In the genomic region with DNA sequence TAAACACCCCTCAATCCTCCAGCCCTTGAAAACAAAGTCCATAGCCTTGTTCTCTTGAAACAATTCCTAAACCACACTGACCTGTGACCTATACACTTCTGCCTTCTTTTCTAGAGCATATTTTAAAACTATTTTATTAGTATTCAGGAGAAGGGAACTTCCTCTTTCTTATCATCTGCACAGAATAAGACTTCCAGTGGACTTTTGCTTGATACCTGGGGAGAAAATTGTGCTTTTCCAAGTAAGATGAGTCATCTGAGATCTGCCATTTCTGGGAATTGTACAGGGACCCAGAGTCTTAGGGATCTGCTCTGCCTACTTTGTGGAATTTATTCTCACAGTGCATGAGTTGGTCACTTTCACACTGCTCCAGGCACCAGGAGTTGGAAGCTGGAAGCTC, we compare ENCODE assay signal across 1 cellular context.
TF ChIP-seq lines count a peak whose summit lies in the region.

No MANE protein-coding gene starts in this region.

TF ChIP-seq in GM23338, 12 proteins besides CTCF, POLR2A, EP300 and RAD21 (continued from another document):
- TF ChIP-seq, protein P1, sequence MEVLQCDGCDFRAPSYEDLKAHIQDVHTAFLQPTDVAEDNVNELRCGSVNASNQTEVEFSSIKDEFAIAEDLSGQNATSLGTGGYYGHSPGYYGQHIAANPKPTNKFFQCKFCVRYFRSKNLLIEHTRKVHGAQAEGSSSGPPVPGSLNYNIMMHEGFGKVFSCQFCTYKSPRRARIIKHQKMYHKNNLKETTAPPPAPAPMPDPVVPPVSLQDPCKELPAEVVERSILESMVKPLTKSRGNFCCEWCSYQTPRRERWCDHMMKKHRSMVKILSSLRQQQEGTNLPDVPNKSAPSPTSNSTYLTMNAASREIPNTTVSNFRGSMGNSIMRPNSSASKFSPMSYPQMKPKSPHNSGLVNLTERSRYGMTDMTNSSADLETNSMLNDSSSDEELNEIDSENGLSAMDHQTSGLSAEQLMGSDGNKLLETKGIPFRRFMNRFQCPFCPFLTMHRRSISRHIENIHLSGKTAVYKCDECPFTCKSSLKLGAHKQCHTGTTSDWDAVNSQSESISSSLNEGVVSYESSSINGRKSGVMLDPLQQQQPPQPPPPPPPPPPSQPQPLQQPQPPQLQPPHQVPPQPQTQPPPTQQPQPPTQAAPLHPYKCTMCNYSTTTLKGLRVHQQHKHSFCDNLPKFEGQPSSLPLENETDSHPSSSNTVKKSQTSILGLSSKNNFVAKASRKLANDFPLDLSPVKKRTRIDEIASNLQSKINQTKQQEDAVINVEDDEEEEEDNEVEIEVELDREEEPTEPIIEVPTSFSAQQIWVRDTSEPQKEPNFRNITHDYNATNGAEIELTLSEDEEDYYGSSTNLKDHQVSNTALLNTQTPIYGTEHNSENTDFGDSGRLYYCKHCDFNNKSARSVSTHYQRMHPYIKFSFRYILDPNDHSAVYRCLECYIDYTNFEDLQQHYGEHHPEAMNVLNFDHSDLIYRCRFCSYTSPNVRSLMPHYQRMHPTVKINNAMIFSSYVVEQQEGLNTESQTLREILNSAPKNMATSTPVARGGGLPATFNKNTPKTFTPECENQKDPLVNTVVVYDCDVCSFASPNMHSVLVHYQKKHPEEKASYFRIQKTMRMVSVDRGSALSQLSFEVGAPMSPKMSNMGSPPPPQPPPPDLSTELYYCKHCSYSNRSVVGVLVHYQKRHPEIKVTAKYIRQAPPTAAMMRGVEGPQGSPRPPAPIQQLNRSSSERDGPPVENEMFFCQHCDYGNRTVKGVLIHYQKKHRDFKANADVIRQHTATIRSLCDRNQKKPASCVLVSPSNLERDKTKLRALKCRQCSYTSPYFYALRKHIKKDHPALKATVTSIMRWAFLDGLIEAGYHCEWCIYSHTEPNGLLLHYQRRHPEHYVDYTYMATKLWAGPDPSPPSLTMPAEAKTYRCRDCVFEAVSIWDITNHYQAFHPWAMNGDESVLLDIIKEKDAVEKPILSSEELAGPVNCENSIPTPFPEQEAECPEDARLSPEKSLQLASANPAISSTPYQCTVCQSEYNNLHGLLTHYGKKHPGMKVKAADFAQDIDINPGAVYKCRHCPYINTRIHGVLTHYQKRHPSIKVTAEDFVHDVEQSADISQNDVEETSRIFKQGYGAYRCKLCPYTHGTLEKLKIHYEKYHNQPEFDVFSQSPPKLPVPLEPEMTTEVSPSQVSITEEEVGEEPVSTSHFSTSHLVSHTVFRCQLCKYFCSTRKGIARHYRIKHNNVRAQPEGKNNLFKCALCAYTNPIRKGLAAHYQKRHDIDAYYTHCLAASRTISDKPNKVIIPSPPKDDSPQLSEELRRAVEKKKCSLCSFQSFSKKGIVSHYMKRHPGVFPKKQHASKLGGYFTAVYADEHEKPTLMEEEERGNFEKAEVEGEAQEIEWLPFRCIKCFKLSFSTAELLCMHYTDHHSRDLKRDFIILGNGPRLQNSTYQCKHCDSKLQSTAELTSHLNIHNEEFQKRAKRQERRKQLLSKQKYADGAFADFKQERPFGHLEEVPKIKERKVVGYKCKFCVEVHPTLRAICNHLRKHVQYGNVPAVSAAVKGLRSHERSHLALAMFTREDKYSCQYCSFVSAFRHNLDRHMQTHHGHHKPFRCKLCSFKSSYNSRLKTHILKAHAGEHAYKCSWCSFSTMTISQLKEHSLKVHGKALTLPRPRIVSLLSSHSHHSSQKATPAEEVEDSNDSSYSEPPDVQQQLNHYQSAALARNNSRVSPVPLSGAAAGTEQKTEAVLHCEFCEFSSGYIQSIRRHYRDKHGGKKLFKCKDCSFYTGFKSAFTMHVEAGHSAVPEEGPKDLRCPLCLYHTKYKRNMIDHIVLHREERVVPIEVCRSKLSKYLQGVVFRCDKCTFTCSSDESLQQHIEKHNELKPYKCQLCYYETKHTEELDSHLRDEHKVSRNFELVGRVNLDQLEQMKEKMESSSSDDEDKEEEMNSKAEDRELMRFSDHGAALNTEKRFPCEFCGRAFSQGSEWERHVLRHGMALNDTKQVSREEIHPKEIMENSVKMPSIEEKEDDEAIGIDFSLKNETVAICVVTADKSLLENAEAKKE (CRISPR knock-in tag; IDR thresholded peaks at IDR 0.05): no peak
- TF ChIP-seq POLR2AphosphoS5 (IDR thresholded peaks at IDR 0.05; ENCODE audit: low read depth) (no peak), ZNF114 (CRISPR knock-in tag; IDR thresholded peaks at IDR 0.05) (no peak), EZH2 (IDR thresholded peaks at IDR 0.05; ENCODE audit: low read depth, unreplicated experiment) (no peak), EZH2phosphoT487 (IDR thresholded peaks at IDR 0.05; ENCODE audit: unreplicated experiment) (no peak), NANOG (IDR thresholded peaks at IDR 0.05; ENCODE audit: borderline replicate concordance) (no peak)
- TF ChIP-seq, protein P2, sequence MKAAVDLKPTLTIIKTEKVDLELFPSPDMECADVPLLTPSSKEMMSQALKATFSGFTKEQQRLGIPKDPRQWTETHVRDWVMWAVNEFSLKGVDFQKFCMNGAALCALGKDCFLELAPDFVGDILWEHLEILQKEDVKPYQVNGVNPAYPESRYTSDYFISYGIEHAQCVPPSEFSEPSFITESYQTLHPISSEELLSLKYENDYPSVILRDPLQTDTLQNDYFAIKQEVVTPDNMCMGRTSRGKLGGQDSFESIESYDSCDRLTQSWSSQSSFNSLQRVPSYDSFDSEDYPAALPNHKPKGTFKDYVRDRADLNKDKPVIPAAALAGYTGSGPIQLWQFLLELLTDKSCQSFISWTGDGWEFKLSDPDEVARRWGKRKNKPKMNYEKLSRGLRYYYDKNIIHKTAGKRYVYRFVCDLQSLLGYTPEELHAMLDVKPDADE (IDR thresholded peaks at IDR 0.05): no peak
TF ChIP-seq in GM23338: peak in this region for 0.
